8 cellular contexts compared by ENCODE assay signal in the genomic region with DNA sequence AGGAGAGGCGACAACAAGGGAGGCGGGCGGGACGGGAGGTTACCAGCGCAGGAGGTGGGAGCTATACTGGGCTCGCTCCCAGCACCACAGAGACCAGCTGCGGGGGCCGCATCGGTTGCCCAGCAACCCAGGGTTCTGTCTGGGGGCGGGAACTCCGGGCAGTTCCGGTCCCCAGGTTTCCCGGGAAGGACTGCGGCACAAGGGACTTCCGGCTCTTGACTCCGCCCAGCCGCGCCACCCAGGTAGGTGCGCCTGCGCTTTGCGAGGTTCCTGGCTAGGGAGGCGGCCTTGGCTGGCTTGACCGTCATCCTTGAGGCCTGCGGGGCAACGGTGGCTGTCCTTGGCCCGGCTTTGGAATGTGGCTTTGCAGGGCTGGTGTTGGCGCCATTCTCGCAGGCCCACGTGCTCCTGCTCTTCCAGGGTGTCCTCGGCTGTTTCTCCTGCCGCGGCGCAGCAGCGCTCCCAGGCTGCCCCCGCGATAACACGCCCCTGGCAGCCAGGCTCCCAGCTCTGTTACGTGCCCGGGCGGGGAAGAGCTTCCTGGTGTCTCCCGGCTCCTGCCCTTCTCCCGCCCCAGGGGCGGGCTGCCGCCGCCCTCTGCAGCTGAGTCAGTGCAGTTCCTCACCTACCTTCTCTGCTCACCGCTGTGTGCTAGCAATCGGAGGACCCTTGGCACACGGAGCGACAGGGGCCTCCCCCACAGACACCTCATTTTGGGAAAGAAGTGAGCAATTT.
A peak's percentile ranks its signal among the peaks of the same experiment; 100 is the strongest.
DNase-seq lines count a peak whose midpoint lies in the region; ATAC-seq, FAIRE-seq and TF ChIP-seq lines count a peak whose summit lies in the region.

A gene with protein sequence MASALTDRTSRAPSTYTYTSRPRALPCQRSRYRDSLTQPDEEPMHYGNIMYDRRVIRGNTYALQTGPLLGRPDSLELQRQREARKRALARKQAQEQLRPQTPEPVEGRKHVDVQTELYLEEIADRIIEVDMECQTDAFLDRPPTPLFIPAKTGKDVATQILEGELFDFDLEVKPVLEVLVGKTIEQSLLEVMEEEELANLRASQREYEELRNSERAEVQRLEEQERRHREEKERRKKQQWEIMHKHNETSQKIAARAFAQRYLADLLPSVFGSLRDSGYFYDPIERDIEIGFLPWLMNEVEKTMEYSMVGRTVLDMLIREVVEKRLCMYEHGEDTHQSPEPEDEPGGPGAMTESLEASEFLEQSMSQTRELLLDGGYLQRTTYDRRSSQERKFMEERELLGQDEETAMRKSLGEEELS (minus strand): TSS at position 534 of the 735 bp plus-strand sequence. CDS start 652 bp downstream, outside the sequence.

- no peaks in the 10 kb centered on the region for H3K27me3 Mint-ChIP-seq in central memory CD8-positive, alpha-beta T cell

- ATAC-seq in GM19023 (IDR thresholded peaks at IDR 0.05; ENCODE audit: unreplicated experiment) (peak; percentile 92), HG03196 (IDR thresholded peaks at IDR 0.05; ENCODE audit: unreplicated experiment) (peak; percentile 94)
- ATAC-seq in central memory CD8-positive, alpha-beta T cell (replicated peaks; ENCODE audit: extremely low read depth, poor library complexity, severe bottlenecking) = peak; percentile 82

- H3K4me3 Mint-ChIP-seq in central memory CD8-positive, alpha-beta T cell = peak within 1 kb of the TSS; percentile 99

- H3K4me1 Mint-ChIP-seq in central memory CD8-positive, alpha-beta T cell = peaks cover 36% of the 10 kb centered on the region

- H3K27ac Mint-ChIP-seq in central memory CD8-positive, alpha-beta T cell (ENCODE audit: low read depth) = peak within 1 kb of the TSS; percentile 90

- no peaks in the 10 kb centered on the region for H3K9me3 Mint-ChIP-seq in central memory CD8-positive, alpha-beta T cell

- FAIRE-seq in islet of Langerhans (lab: Jason Lieb, UNC) = peak; percentile 64

- peak; percentile 28 for TF ChIP-seq CTCF in AG10803 (conservative IDR thresholded peaks at IDR 0.05; ENCODE audit: low read length)

- peak within 1 kb of the TSS; percentile 97 for H3K4me3 ChIP-seq in AG10803 (ENCODE audit: low read length)

- H3K36me3 Mint-ChIP-seq in central memory CD8-positive, alpha-beta T cell (ENCODE audit: insufficient read depth) = peaks cover 10% of the 10 kb centered on the region

- DNase-seq in AG10803 (ENCODE audit: low read depth) (peak; percentile 88), NCI-H226 (peak; percentile 95)
- DNase-seq in activated CD4-positive, CD25-positive, alpha-beta regulatory T cell (lab: John Stamatoyannopoulos, UW) = peak; percentile 72 to 83 (median 75)
- DNase-seq in central memory CD8-positive, alpha-beta T cell (ENCODE audit: low spot score in 2 of 2) = peak; percentile 71 to 74
- DNase-seq in stimulated activated CD4-positive, alpha-beta T cell treated with anti-CD3 and anti-CD28 coated beads, Interleukin-12 subunit alpha, Interleukin-12 subunit beta, amount 100 ng/mL, for 24 hours (ENCODE audit: low read depth in 2 of 2) = peak; percentile 87 to 93

Comparison
In these comparisons a context has a peak if more than half of its experiments do, and no peak if none do; other contexts are left out.
1. Peak in every context shown above with its lines: DNase-seq, ATAC-seq and H3K4me3 ChIP-seq.